In the genomic region with DNA sequence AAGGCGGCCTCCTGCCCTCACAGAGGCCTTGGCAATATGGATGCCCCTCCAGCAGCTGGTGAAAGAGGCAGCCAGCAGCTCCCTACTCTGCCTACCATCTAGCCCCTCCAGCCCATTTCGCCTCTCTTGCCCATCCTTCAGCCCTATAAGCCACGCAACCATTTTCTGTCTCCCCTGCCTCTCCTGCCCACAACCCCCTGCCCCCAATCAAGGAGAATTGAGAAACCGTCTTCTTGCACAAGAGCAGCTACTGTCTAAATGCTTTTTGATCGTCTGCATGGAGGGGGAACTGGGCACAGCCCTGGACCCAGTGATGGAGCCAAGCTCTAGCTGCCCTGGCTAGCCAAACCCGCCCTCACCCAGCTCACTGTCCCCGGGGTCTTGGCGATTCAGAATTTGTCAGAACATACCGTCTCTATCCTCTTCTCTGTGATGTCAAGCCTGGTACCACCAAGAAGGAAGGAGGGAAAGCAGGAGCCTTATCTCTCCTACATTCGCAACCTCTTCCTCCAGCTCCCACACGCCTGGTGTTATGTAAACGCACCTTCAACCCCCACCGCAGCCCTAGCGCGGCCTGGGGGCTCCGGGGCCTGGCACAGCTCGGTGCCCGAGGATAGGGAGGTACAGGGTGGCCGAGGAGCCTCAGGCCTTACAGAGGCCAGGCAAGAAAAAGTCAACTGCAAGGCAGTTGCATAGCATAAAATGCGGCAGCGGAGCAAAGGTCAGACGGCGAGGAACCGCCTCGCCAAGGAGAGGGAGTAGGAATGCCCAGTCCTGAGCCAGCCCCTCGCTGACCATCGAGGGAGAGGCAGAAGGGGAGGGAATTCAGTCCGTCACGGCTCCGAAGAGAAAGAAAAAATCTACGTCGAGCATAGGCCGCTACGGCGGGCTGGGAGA, we compare ENCODE assay signal across 8 cellular contexts. TPM values are rescaled to one million over a fixed set of nuclear protein-coding genes. Genes with fewer than 3 reads are reported as not detected.
DNase-seq lines count a peak whose midpoint lies in the region; ATAC-seq, FAIRE-seq and TF ChIP-seq lines count a peak whose summit lies in the region.

No MANE protein-coding gene starts in this region.

- H3K79me2 ChIP-seq in H9 (ENCODE audit: insufficient read depth, low read length) (peaks cover 61% of the 10 kb centered on the region), endothelial cell of umbilical vein (ENCODE audit: control insufficient read depth, insufficient read depth, low read length) (peaks cover 69% of the 10 kb centered on the region)

- no peak overlapping the region for H2AK5ac ChIP-seq in H9 (ENCODE audit: insufficient read length, low read length)

- H3K36me3 Mint-ChIP-seq in H9 (ENCODE audit: insufficient read depth in 1 of 3, low read depth in 3 of 3): peaks cover 0 to 50% (median 44%) of the 10 kb centered on the region in 3 experiments; a peak in 5 of 7 replicates
- H3K36me3 Mint-ChIP-seq in naive B cell: no peaks in the 10 kb centered on the region

- no peak overlapping the region for H4K8ac ChIP-seq in H9 (replicated peaks; ENCODE audit: insufficient read length, low read depth, low read length)

- no TSS peak for BruUV-seq in endothelial cell of umbilical vein (replicated peaks; lab: Mats Ljungman, UMichigan)

- H3K36me3 ChIP-seq in SJSA1 (peaks cover 56% of the 10 kb centered on the region), endothelial cell of umbilical vein (ENCODE audit: control insufficient read depth in 2 of 2, extremely low read depth in 1 of 2, insufficient read depth in 2 of 2, low read length in 2 of 2) (no peaks in the 10 kb centered on the region)

- dilution Hi-C loops in endothelial cell of umbilical vein (cut with MboI; ENCODE audit: extremely low pct_ligation_motif_present, low sequenced_read_pairs): no loop called here

- H3K14ac ChIP-seq in H9 (ENCODE audit: insufficient read depth, low read length): peak overlapping the region; percentile 45

- H3K4me1 ChIP-seq in H9 (ENCODE audit: insufficient read depth, low read length) (peaks cover 12% of the 10 kb centered on the region; the same call in 1 of the 2 replicates), SJSA1 (replicated peaks) (peaks cover 84% of the 10 kb centered on the region), endothelial cell of umbilical vein (ENCODE audit: control insufficient read depth, extremely low read depth, insufficient read depth, low read length) (peaks cover 60% of the 10 kb centered on the region)

- no peak overlapping the region for H2BK20ac ChIP-seq in H9 (ENCODE audit: low read depth, low read length, poor library complexity, severe bottlenecking)

- WGBS in H9 (ENCODE audit: extremely low coverage, insufficient read length, low lambda C conversion rate): no CpG with 5 or more reads among the region's 35 CpGs

- no peaks in the 10 kb centered on the region for H3K9me1 ChIP-seq in endothelial cell of umbilical vein (replicated peaks; ENCODE audit: control insufficient read depth, extremely low read depth, insufficient read depth, low read length)

- H3K79me1 ChIP-seq in H9 (ENCODE audit: insufficient read depth, low read depth, low read length, poor library complexity, severe bottlenecking): no peaks in the 10 kb centered on the region

- no peak overlapping the region for H2AFZ ChIP-seq in H9 (ENCODE audit: low read length)
- no peak overlapping the region for H2AFZ ChIP-seq in endothelial cell of umbilical vein (ENCODE audit: low read depth, low read length)

- peak overlapping the region; percentile 74 for H3K4me3 ChIP-seq in SJSA1
- H3K4me3 ChIP-seq in endothelial cell of umbilical vein (replicated peaks in 1 of 3; ENCODE audit: insufficient read depth in 1 of 3, low read depth in 1 of 3, low read length in 3 of 3): peak overlapping the region; percentile 76 to 89 (median 81)

- DNase-seq in H9 (no peak), SJSA1 (ENCODE audit: low read depth in 1 of 2, low spot score in 2 of 2) (peak in 1 of 2 experiments; percentile 55), endothelial cell of umbilical vein (ENCODE audit: low read depth, low spot score) (peak; percentile 46), naive B cell (no peak), COLO829 (ENCODE audit: low spot score) (no peak), cerebellar nuclear complex (lab: John Stamatoyannopoulos, UW) (no peak), C1 segment of cervical spinal cord (lab: John Stamatoyannopoulos, UW) (no peak)

- H3K27me3 Mint-ChIP-seq in H9 (ENCODE audit: low read depth) (peaks cover 6% of the 10 kb centered on the region), naive B cell (peaks cover 63 to 85% (median 71%) of the 10 kb centered on the region in 3 donors)

- TF ChIP-seq POLR2A in endothelial cell of umbilical vein (IDR thresholded peaks at IDR 0.05; ENCODE audit: low read depth, low read length): no peak

- TF ChIP-seq CTCF in H9 (conservative IDR thresholded peaks at IDR 0.05) (no peak), endothelial cell of umbilical vein (IDR thresholded peaks at IDR 0.05; ENCODE audit: extremely low read depth in 1 of 2, insufficient read depth in 1 of 2, low read depth in 1 of 2, low read length in 2 of 2) (no peak)

- H3K27ac Mint-ChIP-seq in H9: peak overlapping the region in 2 of 3 experiments; percentile 57 to 87; a peak in 4 of 7 replicates
- peak overlapping the region in 2 of 6 donors; percentile 66 to 92 for H3K27ac Mint-ChIP-seq in naive B cell

- H3K4me2 ChIP-seq in H9 (ENCODE audit: insufficient read depth, insufficient read length, low read length): peak overlapping the region; percentile 94
- peak overlapping the region; percentile 91 for H3K4me2 ChIP-seq in endothelial cell of umbilical vein (ENCODE audit: insufficient read depth, low read length)

- no peak overlapping the region for H2BK12ac ChIP-seq in H9 (ENCODE audit: insufficient read length, low read depth, low read length)

- H3K9me3 Mint-ChIP-seq in H9: peaks cover 0 to 2% of the 10 kb centered on the region in 2 experiments; a peak in 1 of 5 replicates
- H3K9me3 Mint-ChIP-seq in naive B cell: no peaks in the 10 kb centered on the region

- H3K4me3 Mint-ChIP-seq in H9 (peak overlapping the region; percentile 96 to 99), naive B cell (peak overlapping the region; percentile 87 to 97 (median 94))

- H4K20me1 ChIP-seq in H9 (ENCODE audit: control insufficient read depth, insufficient read depth, insufficient read length) (peaks cover 10% of the 10 kb centered on the region), endothelial cell of umbilical vein (replicated peaks; ENCODE audit: control insufficient read depth, extremely low read depth, insufficient read depth, low read length) (no peaks in the 10 kb centered on the region)

- ATAC-seq in naive B cell (ENCODE audit: low read depth in 2 of 2): no peak
- ATAC-seq in GM19328 (IDR thresholded peaks at IDR 0.05; ENCODE audit: unreplicated experiment): no peak

- H3T11ph ChIP-seq in H9 (ENCODE audit: low read length): no peak overlapping the region

- H4K5ac ChIP-seq in H9 (ENCODE audit: insufficient read length, low read depth, low read length): no peak overlapping the region

- no peak overlapping the region for H3K4ac ChIP-seq in H9 (ENCODE audit: low read depth, low read length)

- FAIRE-seq in endothelial cell of umbilical vein (lab: Jason Lieb, UNC): no peak

- H2BK5ac ChIP-seq in H9 (ENCODE audit: insufficient read length, low read length): no peak overlapping the region

- intact Hi-C loops in endothelial cell of umbilical vein (cut with micrococcal nuclease): loop anchor here (1.0 to 10.0 kb wide), 4 partner anchors 26 to 309 kb away; partner anchors contain the start of gene GNPDA1

- H3K23ac ChIP-seq in H9 (ENCODE audit: insufficient read length, low read depth, low read length): no peak overlapping the region

- H4K91ac ChIP-seq in H9 (ENCODE audit: insufficient read length, low read depth, low read length): no peak overlapping the region

- peak overlapping the region; percentile 89 for H3K9ac ChIP-seq in H9 (ENCODE audit: extremely low read depth, insufficient read length, low read length)
- H3K9ac ChIP-seq in endothelial cell of umbilical vein (replicated peaks; ENCODE audit: extremely low read depth, insufficient read depth, low read length): peak overlapping the region; percentile 85

- H2BK15ac ChIP-seq in H9 (ENCODE audit: low read depth, low read length): no peak overlapping the region

- H3K27me3 ChIP-seq in H9 (ENCODE audit: insufficient read depth, low read length) (no peaks in the 10 kb centered on the region), SJSA1 (replicated peaks) (no peaks in the 10 kb centered on the region), endothelial cell of umbilical vein (ENCODE audit: control insufficient read depth in 2 of 2, insufficient read depth in 2 of 2, low read length in 2 of 2) (no peaks in the 10 kb centered on the region)

- H3K18ac ChIP-seq in H9 (ENCODE audit: insufficient read length, low read depth, low read length): no peak overlapping the region

- H3K4me1 Mint-ChIP-seq in H9 (peaks cover 59 to 73% of the 10 kb centered on the region in 2 experiments), naive B cell (peaks cover 40 to 64% (median 51%) of the 10 kb centered on the region in 3 donors)

- H3K56ac ChIP-seq in H9 (ENCODE audit: insufficient read length, low read depth, low read length): no peak overlapping the region

- CTCF ChIA-PET in endothelial cell of umbilical vein (lab: Charles Lee): interaction anchor here (0.8 to 8.8 kb wide), 15 partner anchors 7 to 222 kb away, joined by 3 to 128 read pairs (median 5); no protein-coding TSS in a partner anchor

- H3K9me3 ChIP-seq in H9 (ENCODE audit: control insufficient read depth, low read depth, low read length) (no peaks in the 10 kb centered on the region), SJSA1 (replicated peaks) (no peaks in the 10 kb centered on the region), endothelial cell of umbilical vein (replicated peaks; ENCODE audit: control insufficient read depth, insufficient read depth, low read length) (no peaks in the 10 kb centered on the region)

- POLR2A ChIA-PET in endothelial cell of umbilical vein (lab: Charles Lee): interaction anchor here (0.7 to 1.4 kb wide), 3 partner anchors 8 to 27 kb away, joined by 3 to 8 read pairs (median 4); no protein-coding TSS in a partner anchor

- H3K27ac ChIP-seq in H9 (ENCODE audit: insufficient read length, low read depth, low read length) (no peak overlapping the region), SJSA1 (peak overlapping the region; percentile 91), endothelial cell of umbilical vein (ENCODE audit: insufficient read depth, low read depth, low read length) (peak overlapping the region; percentile 88)

- peaks cover 38% of the 10 kb centered on the region for H3K23me2 ChIP-seq in H9 (ENCODE audit: insufficient read length, low read depth, low read length, poor library complexity, severe bottlenecking)

- no peak overlapping the region for H2BK120ac ChIP-seq in H9 (ENCODE audit: low read depth, low read length, poor library complexity, severe bottlenecking)

RNA-seq across cellular contexts. Expression of gene SPRY4, which starts 1.1 kb away (rescaled TPM):
- total RNA-seq in H9 (2021) (92.4 and 95.9 TPM in 2 replicates), endothelial cell of umbilical vein (33.9 and 49.5 TPM in 2 replicates)
- total RNA-seq in SJSA1 (2014; rRNA removed; shearing (Covaris generic)): 40.5 and 44.5 TPM in 2 replicates
- polyA plus RNA-seq in endothelial cell of umbilical vein (9.3 and 11.0 TPM in 2 replicates), naive B cell (ENCODE audit: low read depth in 6 of 6) (not detected)
- 5.0 and 5.8 TPM in 2 replicates for polyA plus RNA-seq in endothelial cell of umbilical vein (2011; cell fraction: cytosol; rRNA removed)
- polyA plus RNA-seq in endothelial cell of umbilical vein (2011; cell fraction: nucleus; rRNA removed): 25.1 and 30.8 TPM in 2 replicates
- polyA plus RNA-seq in endothelial cell of umbilical vein (2012): 13.8 TPM in 2 replicates
- polyA minus RNA-seq in endothelial cell of umbilical vein: 26.3 and 27.7 TPM in 2 replicates
- polyA minus RNA-seq in endothelial cell of umbilical vein (2011; cell fraction: cytosol; rRNA and poly(A)+ RNA removed): not detected
- 36.6 and 53.5 TPM in 2 replicates for polyA minus RNA-seq in endothelial cell of umbilical vein (2011; cell fraction: nucleus; rRNA and poly(A)+ RNA removed)
